Comparison of ENCODE assay signal across 19 cellular contexts in the genomic region with DNA sequence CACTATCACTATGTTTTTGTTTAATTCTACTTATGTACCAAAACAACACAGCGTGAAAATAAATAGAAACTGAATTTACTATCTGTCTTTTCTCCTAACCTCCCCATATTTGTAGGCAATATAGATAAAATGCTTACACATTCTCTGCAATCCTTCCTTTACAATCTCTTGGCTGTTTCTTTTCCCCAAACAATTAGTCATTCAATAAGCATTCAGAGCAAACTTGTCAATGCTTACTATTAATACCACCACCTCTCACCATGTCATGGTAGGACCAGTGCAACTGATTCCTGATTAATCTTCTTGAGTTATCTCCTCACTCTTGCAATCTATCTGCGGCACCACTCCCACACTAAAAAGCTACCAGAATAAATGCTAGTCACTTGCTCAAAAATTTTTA.
DNase-seq lines count a peak whose midpoint lies in the region; FAIRE-seq and TF ChIP-seq lines count a peak whose summit lies in the region.
"Had no signal": no experiment of that assay in that cellular context is flagged by ENCODE, and none has a peak within 500 bp of the region (broad histone marks: within the 10 kb centered on the region; RNA-seq: fewer than 3 reads in every experiment).

No MANE protein-coding gene starts in this region.

- POLR2A ChIA-PET in activated CD4-positive, alpha-beta memory T cell treated with anti-CD3 and anti-CD28 coated beads for 36 hours (lab: Charles Lee), result no interaction called here

- H3K36me3 ChIP-seq in bronchial epithelial cell (ENCODE audit: control insufficient read depth, insufficient read depth, low read length) (peaks cover 1% of the 10 kb centered on the region), mesenchymal stem cell (ENCODE audit: control insufficient read depth in 1 of 2, insufficient read depth in 2 of 2, low read depth in 1 of 2, low read length in 2 of 2) (peaks cover 12 to 55% of the 10 kb centered on the region in 2 experiments), endodermal cell (ENCODE audit: control insufficient read depth, insufficient read depth, low read length) (peaks cover 46% of the 10 kb centered on the region), kidney (ENCODE audit: control insufficient read depth in 1 of 2, insufficient read depth in 2 of 2, low read length in 2 of 2) (peaks cover 0 to 6% of the 10 kb centered on the region in 2 donors)

- no peak for TF ChIP-seq CTCF in AG10803 (conservative IDR thresholded peaks at IDR 0.05; ENCODE audit: low read length)
- no peak for TF ChIP-seq CTCF in bronchial epithelial cell (IDR thresholded peaks at IDR 0.05; ENCODE audit: insufficient read depth, low read length, severe bottlenecking)
- TF ChIP-seq CTCF in endodermal cell (conservative IDR thresholded peaks at IDR 0.05), result no peak
- no peak for TF ChIP-seq CTCF in kidney (IDR thresholded peaks at IDR 0.05; ENCODE audit: borderline replicate concordance, extremely low read depth, insufficient read depth)

- H3K4me3 Mint-ChIP-seq in endodermal cell, result no peak overlapping the region
- no peak overlapping the region for H3K4me3 Mint-ChIP-seq in activated CD4-positive, alpha-beta memory T cell treated with anti-CD3 and anti-CD28 coated beads for 36 hours
- H3K4me3 Mint-ChIP-seq: activated CD4-positive, alpha-beta T cell treated with anti-CD3 and anti-CD28 coated beads, Interleukin-2, amount 10 ng/mL, durations not matched to agents 7 days and 5 days; B cell; naive B cell; stimulated activated naive CD8-positive, alpha-beta T cell treated with anti-CD3 and anti-CD28 coated beads, Interleukin-15, amount 100 ng/mL, for 72 hours had no signal

- H3K27me3 Mint-ChIP-seq in endodermal cell (ENCODE audit: insufficient read depth), result no peaks in the 10 kb centered on the region
- H3K27me3 Mint-ChIP-seq in activated CD4-positive, alpha-beta memory T cell treated with anti-CD3 and anti-CD28 coated beads for 36 hours, result no peaks in the 10 kb centered on the region
- H3K27me3 Mint-ChIP-seq: activated CD4-positive, alpha-beta T cell treated with anti-CD3 and anti-CD28 coated beads, Interleukin-2, amount 10 ng/mL, durations not matched to agents 7 days and 5 days; B cell; naive B cell; progenitor cell of endocrine pancreas; stimulated activated naive CD8-positive, alpha-beta T cell treated with anti-CD3 and anti-CD28 coated beads, Interleukin-15, amount 100 ng/mL, for 72 hours had no signal

- H3K9me3 ChIP-seq in mesenchymal stem cell (ENCODE audit: control insufficient read depth, low read length) (no peaks in the 10 kb centered on the region), endodermal cell (ENCODE audit: control insufficient read depth, low read length) (peaks cover 14% of the 10 kb centered on the region), kidney (ENCODE audit: control insufficient read depth in 1 of 2, low read length in 2 of 2) (no peaks in the 10 kb centered on the region)

- H3K27ac ChIP-seq in mesenchymal stem cell (ENCODE audit: low read length, poor library complexity, severe bottlenecking), result no peak overlapping the region
- H3K27ac ChIP-seq in endodermal cell (ENCODE audit: low read depth, low read length), result no peak overlapping the region
- H3K27ac ChIP-seq in kidney (ENCODE audit: low read depth in 2 of 2, low read length in 2 of 2), result no peak overlapping the region
- H3K27ac ChIP-seq: SK-N-MC had no signal

- H3K36me3 Mint-ChIP-seq in endodermal cell (ENCODE audit: low read depth), result peaks cover 51% of the 10 kb centered on the region
- H3K36me3 Mint-ChIP-seq in activated CD4-positive, alpha-beta memory T cell treated with anti-CD3 and anti-CD28 coated beads for 36 hours, result peaks cover 22% of the 10 kb centered on the region

- no peak overlapping the region for H3K27ac Mint-ChIP-seq in endodermal cell
- H3K27ac Mint-ChIP-seq in activated CD4-positive, alpha-beta memory T cell treated with anti-CD3 and anti-CD28 coated beads for 36 hours, result no peak overlapping the region
- H3K27ac Mint-ChIP-seq: activated CD4-positive, alpha-beta T cell treated with anti-CD3 and anti-CD28 coated beads, Interleukin-2, amount 10 ng/mL, durations not matched to agents 7 days and 5 days; B cell; progenitor cell of endocrine pancreas; stimulated activated naive CD8-positive, alpha-beta T cell treated with anti-CD3 and anti-CD28 coated beads, Interleukin-15, amount 100 ng/mL, for 72 hours had no signal

- CTCF ChIA-PET in activated CD4-positive, alpha-beta memory T cell treated with anti-CD3 and anti-CD28 coated beads for 36 hours (lab: Charles Lee), result no interaction called here

- H3K18ac ChIP-seq in mesenchymal stem cell (ENCODE audit: low read depth in 1 of 2, low read length in 2 of 2), result no peak overlapping the region

- H2BK15ac ChIP-seq in mesenchymal stem cell (ENCODE audit: low read depth, poor library complexity, severe bottlenecking), result no peak overlapping the region

- H3K27me3 ChIP-seq in bronchial epithelial cell (ENCODE audit: control insufficient read depth, insufficient read depth, low read length) (no peaks in the 10 kb centered on the region), mesenchymal stem cell (ENCODE audit: control insufficient read depth in 1 of 2, insufficient read depth in 1 of 2, low read length in 2 of 2) (no peaks in the 10 kb centered on the region), endodermal cell (ENCODE audit: control insufficient read depth, insufficient read depth, low read length, poor library complexity, severe bottlenecking) (no peaks in the 10 kb centered on the region)

- H2AFZ ChIP-seq in mesenchymal stem cell (ENCODE audit: low read depth, low read length), result no peak overlapping the region

- peak; percentile 47 for DNase-seq in AG10803 (ENCODE audit: low read depth)
- peak; percentile 17 for DNase-seq in HS-27A (ENCODE audit: low read depth)
- peak; percentile 64 for DNase-seq in bronchial epithelial cell (ENCODE audit: low read depth)
- peak; percentile 73 for DNase-seq in mesenchymal stem cell
- DNase-seq in endodermal cell, result no peak
- no peak for DNase-seq in activated effector memory CD4-positive, alpha-beta T cell treated with Interleukin-2 at 50 U/mL for 16 hours
- DNase-seq in activated CD4-positive, alpha-beta memory T cell treated with anti-CD3 and anti-CD28 coated beads for 36 hours, result no peak
- no peak for DNase-seq in kidney
- DNase-seq: activated CD4-positive, alpha-beta T cell treated with anti-CD3 and anti-CD28 coated beads, Interleukin-2, amount 10 ng/mL, durations not matched to agents 7 days and 5 days; activated T-cell treated with anti-CD3 and anti-CD28 coated beads, Interleukin-2, amount 50 U/mL, for 1 hour; hippocampal formation; naive B cell; NCI-H2081 treated with DMSO at 0.1 percent for 48 hours; NCI-H524 treated with DMSO at 0.1 percent for 48 hours; stimulated activated naive CD8-positive, alpha-beta T cell treated with anti-CD3 and anti-CD28 coated beads, Interleukin-15, amount 100 ng/mL, for 72 hours had no signal

- H2BK120ac ChIP-seq in mesenchymal stem cell (ENCODE audit: low read depth, low read length), result no peak overlapping the region

- no peaks in the 10 kb centered on the region for H3K4me1 ChIP-seq in mesenchymal stem cell (ENCODE audit: control insufficient read depth, insufficient read depth, low read depth, low read length)
- no peaks in the 10 kb centered on the region for H3K4me1 ChIP-seq in endodermal cell (ENCODE audit: control insufficient read depth, insufficient read depth, low read length)
- H3K4me1 ChIP-seq in kidney (ENCODE audit: control insufficient read depth in 1 of 2, insufficient read depth in 1 of 2, low read depth in 1 of 2, low read length in 2 of 2), result no peaks in the 10 kb centered on the region

- FAIRE-seq in bronchial epithelial cell (lab: Jason Lieb, UNC) (no peak), kidney (lab: Jason Lieb, UNC) (no peak)
- FAIRE-seq: colon had no signal

- H4K91ac ChIP-seq in mesenchymal stem cell (ENCODE audit: low read length), result no peak overlapping the region

- H3K9ac ChIP-seq in mesenchymal stem cell (ENCODE audit: low read length), result no peak overlapping the region
- H3K9ac ChIP-seq in endodermal cell (ENCODE audit: extremely low read depth, low read length, poor library complexity, severe bottlenecking), result no peak overlapping the region
- H3K9ac ChIP-seq in kidney (ENCODE audit: low read length in 2 of 2), result no peak overlapping the region

- no peaks in the 10 kb centered on the region for H3K4me1 Mint-ChIP-seq in endodermal cell
- no peaks in the 10 kb centered on the region for H3K4me1 Mint-ChIP-seq in activated CD4-positive, alpha-beta memory T cell treated with anti-CD3 and anti-CD28 coated beads for 36 hours (ENCODE audit: low read depth)
- H3K4me1 Mint-ChIP-seq: B cell; naive B cell; stimulated activated naive CD8-positive, alpha-beta T cell treated with anti-CD3 and anti-CD28 coated beads, Interleukin-15, amount 100 ng/mL, for 72 hours had no signal

- no peak overlapping the region for H3K23ac ChIP-seq in mesenchymal stem cell (ENCODE audit: low read length in 2 of 2)

- no peak overlapping the region for H2BK5ac ChIP-seq in mesenchymal stem cell (ENCODE audit: low read depth, low read length, poor library complexity, severe bottlenecking)

- H2BK12ac ChIP-seq in mesenchymal stem cell (ENCODE audit: low read length in 2 of 2), result no peak overlapping the region

- peaks cover 6% of the 10 kb centered on the region for H3K79me1 ChIP-seq in mesenchymal stem cell (replicated peaks; ENCODE audit: low read length, poor library complexity, severe bottlenecking)

- no peak overlapping the region for H3K4me2 ChIP-seq in mesenchymal stem cell (ENCODE audit: low read length, poor library complexity, severe bottlenecking)

- H3K4ac ChIP-seq in mesenchymal stem cell (ENCODE audit: low read depth in 1 of 2, low read length in 2 of 2), result no peak overlapping the region

- H3K4me3 ChIP-seq in AG10803 (ENCODE audit: low read length) (no peak overlapping the region), bronchial epithelial cell (ENCODE audit: low read depth, low read length) (no peak overlapping the region), mesenchymal stem cell (ENCODE audit: insufficient read depth in 1 of 2, low read depth in 1 of 2, low read length in 2 of 2) (no peak overlapping the region), endodermal cell (ENCODE audit: low read length) (no peak overlapping the region), kidney (ENCODE audit: low read length in 2 of 2) (no peak overlapping the region)
- H3K4me3 ChIP-seq: SK-N-MC had no signal

- no peak overlapping the region for H3K14ac ChIP-seq in mesenchymal stem cell (ENCODE audit: low read length in 2 of 2)

- intact Hi-C loops in activated CD4-positive, alpha-beta memory T cell treated with anti-CD3 and anti-CD28 coated beads for 36 hours (cut with micrococcal nuclease), result no loop called here
- intact Hi-C loops in kidney (cut with DNase I), result no loop called here

- H2AK5ac ChIP-seq in mesenchymal stem cell (ENCODE audit: low read length, severe bottlenecking), result no peak overlapping the region

- WGBS in mesenchymal stem cell, result 58% methylated on average over 2 of the region's 2 CpGs
- 96 to 97% methylated on average over 2 of the region's 2 CpGs for WGBS in endodermal cell (ENCODE audit: insufficient coverage in 1 of 2, insufficient read length in 1 of 2), 2 experiments

- no peak overlapping the region for H4K8ac ChIP-seq in mesenchymal stem cell (ENCODE audit: low read length)

- H3K9me3 Mint-ChIP-seq in endodermal cell, result no peaks in the 10 kb centered on the region
- H3K9me3 Mint-ChIP-seq in activated CD4-positive, alpha-beta memory T cell treated with anti-CD3 and anti-CD28 coated beads for 36 hours, result no peaks in the 10 kb centered on the region
- H3K9me3 Mint-ChIP-seq: activated CD4-positive, alpha-beta T cell treated with anti-CD3 and anti-CD28 coated beads, Interleukin-2, amount 10 ng/mL, durations not matched to agents 7 days and 5 days; naive B cell; stimulated activated naive CD8-positive, alpha-beta T cell treated with anti-CD3 and anti-CD28 coated beads, Interleukin-15, amount 100 ng/mL, for 72 hours had no signal

Comparison
In these comparisons a context has a peak if more than half of its experiments do, and no peak if none do; other contexts are left out.
1. DNase-seq: peak in AG10803 (single experiment), HS-27A (single experiment), bronchial epithelial cell (single experiment) and mesenchymal stem cell (single experiment); none in endodermal cell (single experiment), activated effector memory CD4-positive, alpha-beta T cell treated with Interleukin-2 at 50 U/mL for 16 hours (single experiment), activated CD4-positive, alpha-beta memory T cell treated with anti-CD3 and anti-CD28 coated beads for 36 hours (single experiment) and kidney (single experiment).